Comparison of ENCODE assay signal across 27 cellular contexts in genomic region chr20:40134176-40134575, GRCh38.
"Had no signal": no experiment of that assay in that cellular context is flagged by ENCODE, and none has a peak within 500 bp of the region (broad histone marks: within the 10 kb centered on the region; RNA-seq: fewer than 3 reads in every experiment).

No MANE protein-coding gene starts in this region.

- H3K4me1 ChIP-seq: ascending aorta, breast epithelium had no signal

- DNase-seq: activated CD4-positive, alpha-beta T cell treated with anti-CD3 and anti-CD28 coated beads, Interleukin-2, amount 10 ng/mL, durations not matched to agents 24 days and 14 days; activated CD4-positive, alpha-beta T cell treated with anti-CD3 and anti-CD28 coated beads, Interleukin-2, amount 50 U/mL, for 4 hours; activated CD8-positive, alpha-beta T cell treated with anti-CD3 and anti-CD28 coated beads for 36 hours; activated gamma-delta T cell; activated naive CD4-positive, alpha-beta T cell treated with Interleukin-2 at 50 U/mL for 16 hours; activated naive CD8-positive, alpha-beta T cell treated with anti-CD3 and anti-CD28 coated beads, Interleukin-2, amount 10 ng/mL, durations not matched to agents 7 days and 5 days; activated T-cell treated with anti-CD3 and anti-CD28 coated beads, Interleukin-2, amount 50 U/mL, for 24 hours; amygdala; cerebellar nuclear complex; MM.1S; NCI-H1092 treated with DMSO at 0.1 percent for 48 hours; NCI-H1417; NCI-H146; NCI-H187; NCI-H2029 treated with DMSO at 0.1 percent for 48 hours; NCI-H2107; NCI-H2171; NCI-H510A; NCI-H526 treated with DMSO at 0.1 percent for 48 hours; NCI-H774; PC-9; SIG-M5 had no signal

- H3K27me3 ChIP-seq: ascending aorta, breast epithelium had no signal

- H3K27ac ChIP-seq: ascending aorta, breast epithelium, KMS-11, PC-9, RWPE1 had no signal

- ATAC-seq: activated CD8-positive, alpha-beta T cell treated with anti-CD3 and anti-CD28 coated beads for 36 hours; Right ventricle myocardium inferior had no signal

- H2AFZ ChIP-seq: PC-9 had no signal

- H3K4me2 ChIP-seq: KMS-11, PC-9 had no signal

- H3K9ac ChIP-seq: KMS-11 had no signal

- H3K4me3 ChIP-seq: ascending aorta, breast epithelium, PC-9 had no signal

- H3K36me3 ChIP-seq: ascending aorta, breast epithelium had no signal

- H3K9me3 ChIP-seq: breast epithelium had no signal
